30 cellular contexts compared by ENCODE assay signal in genomic region chr10:69104994-69105790, GRCh38. TPM values are rescaled to one million over a fixed set of nuclear protein-coding genes. Genes with fewer than 3 reads are reported as not detected.
A peak's percentile ranks its signal among the peaks of the same experiment; 100 is the strongest.
DNase-seq lines count a peak whose midpoint lies in the region; ATAC-seq and TF ChIP-seq lines count a peak whose summit lies in the region.
"Had no signal": no experiment of that assay in that cellular context is flagged by ENCODE, and none has a peak within 500 bp of the region (broad histone marks: within the 10 kb centered on the region; RNA-seq: fewer than 3 reads in every experiment).

No MANE protein-coding gene starts in this region.

- peaks cover 0 to 10% of the 10 kb centered on the region in 2 donors for H3K4me1 ChIP-seq in naive thymus-derived CD4-positive, alpha-beta T cell (ENCODE audit: control insufficient read depth in 2 of 2, insufficient read depth in 2 of 2, low read length in 2 of 2)
- H3K4me1 ChIP-seq: right lobe of liver, tibial artery, vagina had no signal

- POLR2A ChIA-PET in activated CD4-positive, alpha-beta T cell treated with anti-CD3 and anti-CD28 coated beads for 36 hours (lab: Charles Lee) = interaction anchor here (0.6 kb wide), 3 partner anchors 17 to 422 kb away, joined by 3 to 6 read pairs (median 4); no protein-coding TSS in a partner anchor
- POLR2A ChIA-PET in CD4-positive, alpha-beta T cell (lab: Charles Lee) = interaction anchor here (1.2 to 1.7 kb wide), 3 partner anchors 11 to 18 kb away, joined by 3 to 5 read pairs (median 4); no protein-coding TSS in a partner anchor
- POLR2A ChIA-PET in naive thymus-derived CD4-positive, alpha-beta T cell (lab: Charles Lee) = no interaction called here

- no peaks in the 10 kb centered on the region for H3K27me3 ChIP-seq in CD4-positive, alpha-beta T cell (ENCODE audit: control insufficient read depth, insufficient read depth, low read length)
- no peaks in the 10 kb centered on the region for H3K27me3 ChIP-seq in naive thymus-derived CD4-positive, alpha-beta T cell (ENCODE audit: control insufficient read depth in 2 of 2, insufficient read depth in 2 of 2, low read length in 2 of 2)
- H3K27me3 ChIP-seq: right lobe of liver, SJSA1, tibial artery, vagina had no signal

- H3K9me3 Mint-ChIP-seq in activated CD4-positive, alpha-beta T cell treated with anti-CD3 and anti-CD28 coated beads for 36 hours (ENCODE audit: low read depth) = no peaks in the 10 kb centered on the region
- no peaks in the 10 kb centered on the region for H3K9me3 Mint-ChIP-seq in activated CD4-positive, alpha-beta T cell treated with anti-CD3 and anti-CD28 coated beads, Interleukin-2, amount 10 ng/mL, durations not matched to agents 24 days and 14 days
- no peaks in the 10 kb centered on the region for H3K9me3 Mint-ChIP-seq in CD4-positive, alpha-beta T cell
- H3K9me3 Mint-ChIP-seq in naive thymus-derived CD4-positive, alpha-beta T cell = peaks cover 0 to 5% (median 0%) of the 10 kb centered on the region in 11 donors
- no peaks in the 10 kb centered on the region for H3K9me3 Mint-ChIP-seq in activated T-helper 1 cell treated with anti-CD3 and anti-CD28 coated beads, Interleukin-12 subunit alpha, Interleukin-12 subunit beta, Interleukin-2, Interleukin-4 antibody, amounts not matched to agents 30 ng/mL and 10 ng/mL and 1 ng/mL, durations not matched to agents 14 hours and 24 hours and 36 hours
- H3K9me3 Mint-ChIP-seq: dendritic cell treated with granulocyte-macrophage colony-stimulating factor and Interleukin-4, amounts not matched to agents 40 ng/mL and 50 ng/mL, for 4 days; H9 had no signal

- H3K4me3 ChIP-seq in naive thymus-derived CD4-positive, alpha-beta T cell (ENCODE audit: low read length) = no peak overlapping the region
- H3K4me3 ChIP-seq: right lobe of liver, SJSA1, tibial artery, vagina had no signal

- no peak for ATAC-seq in activated CD4-positive, alpha-beta T cell treated with anti-CD3 and anti-CD28 coated beads for 36 hours
- peak; percentile 22 for ATAC-seq in CD4-positive, alpha-beta T cell (ENCODE audit: poor library complexity)
- ATAC-seq in naive thymus-derived CD4-positive, alpha-beta T cell = peak; percentile 25
- no peak for ATAC-seq in GM18505 (IDR thresholded peaks at IDR 0.05; ENCODE audit: unreplicated experiment)
- ATAC-seq: esophagus mucosa, left ventricle myocardium superior had no signal

- peaks cover 44% of the 10 kb centered on the region for H3K36me3 Mint-ChIP-seq in activated CD4-positive, alpha-beta T cell treated with anti-CD3 and anti-CD28 coated beads for 36 hours (ENCODE audit: low read depth)
- H3K36me3 Mint-ChIP-seq in activated CD4-positive, alpha-beta T cell treated with anti-CD3 and anti-CD28 coated beads, Interleukin-2, amount 10 ng/mL, durations not matched to agents 24 days and 14 days (ENCODE audit: low read depth) = peaks cover 51% of the 10 kb centered on the region
- H3K36me3 Mint-ChIP-seq in CD4-positive, alpha-beta T cell (ENCODE audit: low read depth) = peaks cover 59% of the 10 kb centered on the region
- peaks cover 8 to 35% (median 29%) of the 10 kb centered on the region in 5 donors for H3K36me3 Mint-ChIP-seq in naive thymus-derived CD4-positive, alpha-beta T cell
- H3K36me3 Mint-ChIP-seq in activated T-helper 1 cell treated with anti-CD3 and anti-CD28 coated beads, Interleukin-12 subunit alpha, Interleukin-12 subunit beta, Interleukin-2, Interleukin-4 antibody, amounts not matched to agents 30 ng/mL and 10 ng/mL and 1 ng/mL, durations not matched to agents 14 hours and 24 hours and 36 hours (ENCODE audit: low read depth) = peaks cover 40% of the 10 kb centered on the region

- no peak for DNase-seq in activated CD4-positive, alpha-beta T cell treated with anti-CD3 and anti-CD28 coated beads for 36 hours
- no peak for DNase-seq in activated CD4-positive, alpha-beta T cell treated with anti-CD3 and anti-CD28 coated beads, Interleukin-2, amount 10 ng/mL, durations not matched to agents 24 days and 14 days
- no peak for DNase-seq in CD4-positive, alpha-beta T cell
- DNase-seq in NOMO-1 treated with DMSO at 0.1 percent for 48 hours (lab: John Stamatoyannopoulos, UW; ENCODE audit: unreplicated experiment) = peak; percentile 29
- DNase-seq in naive thymus-derived CD4-positive, alpha-beta T cell = no peak
- DNase-seq in NCI-H1417 (lab: John Stamatoyannopoulos, UW) = no peak
- DNase-seq in activated T-helper 1 cell treated with anti-CD3 and anti-CD28 coated beads, Interleukin-12 subunit alpha, Interleukin-12 subunit beta, Interleukin-2, Interleukin-4 antibody, amounts not matched to agents 30 ng/mL and 10 ng/mL and 1 ng/mL, durations not matched to agents 14 hours and 24 hours and 36 hours (ENCODE audit: low spot score) = no peak
- DNase-seq: activated CD4-positive, alpha-beta T cell treated with anti-CD3 and anti-CD28 coated beads for 48 hours; activated effector memory CD4-positive, alpha-beta T cell treated with Interleukin-2 at 50 U/mL for 16 hours; central memory CD4-positive, alpha-beta T cell; EL; endodermal cell; H9; head of caudate nucleus; islet precursor cell; left ventricle myocardium superior; mesendoderm; NCI-H1436 treated with DMSO at 0.1 percent for 48 hours; NCI-H226; NCI-H69; right lobe of liver; T1000; tibial artery had no signal

- no peak overlapping the region for H3K27ac ChIP-seq in CD4-positive, alpha-beta T cell (ENCODE audit: low read depth, low read length)
- H3K27ac ChIP-seq in naive thymus-derived CD4-positive, alpha-beta T cell (ENCODE audit: low read depth, low read length) = no peak overlapping the region
- H3K27ac ChIP-seq: right lobe of liver, SJSA1, tibial artery, vagina, WERI-Rb-1 had no signal

- H3K9me3 ChIP-seq in CD4-positive, alpha-beta T cell (ENCODE audit: control insufficient read depth, low read length) = no peaks in the 10 kb centered on the region
- no peaks in the 10 kb centered on the region for H3K9me3 ChIP-seq in naive thymus-derived CD4-positive, alpha-beta T cell (ENCODE audit: control insufficient read depth in 2 of 3, low read length in 3 of 3)
- H3K9me3 ChIP-seq: right lobe of liver, SJSA1, tibial artery, vagina had no signal

- intact Hi-C loops in activated CD4-positive, alpha-beta T cell treated with anti-CD3 and anti-CD28 coated beads for 36 hours (cut with DNase I, micrococcal nuclease) = no loop called here
- intact Hi-C loops in activated CD4-positive, alpha-beta T cell treated with anti-CD3 and anti-CD28 coated beads, Interleukin-2, amount 10 ng/mL, durations not matched to agents 24 days and 14 days (cut with micrococcal nuclease) = no loop called here
- intact Hi-C loops in CD4-positive, alpha-beta T cell (cut with DNase I, micrococcal nuclease) = no loop called here
- intact Hi-C loops in naive thymus-derived CD4-positive, alpha-beta T cell (cut with micrococcal nuclease) = no loop called here
- intact Hi-C loops in activated T-helper 1 cell treated with anti-CD3 and anti-CD28 coated beads, Interleukin-12 subunit alpha, Interleukin-12 subunit beta, Interleukin-2, Interleukin-4 antibody, amounts not matched to agents 30 ng/mL and 10 ng/mL and 1 ng/mL, durations not matched to agents 14 hours and 24 hours and 36 hours (cut with micrococcal nuclease) = no loop called here

- H3K4me1 Mint-ChIP-seq in activated CD4-positive, alpha-beta T cell treated with anti-CD3 and anti-CD28 coated beads for 36 hours = peaks cover 22% of the 10 kb centered on the region
- peaks cover 31% of the 10 kb centered on the region for H3K4me1 Mint-ChIP-seq in activated CD4-positive, alpha-beta T cell treated with anti-CD3 and anti-CD28 coated beads, Interleukin-2, amount 10 ng/mL, durations not matched to agents 24 days and 14 days
- peaks cover 23% of the 10 kb centered on the region for H3K4me1 Mint-ChIP-seq in CD4-positive, alpha-beta T cell (ENCODE audit: low read depth)
- H3K4me1 Mint-ChIP-seq in naive thymus-derived CD4-positive, alpha-beta T cell = peaks cover 17 to 26% (median 22%) of the 10 kb centered on the region in 7 donors
- H3K4me1 Mint-ChIP-seq in activated T-helper 1 cell treated with anti-CD3 and anti-CD28 coated beads, Interleukin-12 subunit alpha, Interleukin-12 subunit beta, Interleukin-2, Interleukin-4 antibody, amounts not matched to agents 30 ng/mL and 10 ng/mL and 1 ng/mL, durations not matched to agents 14 hours and 24 hours and 36 hours (ENCODE audit: low read depth) = peaks cover 25% of the 10 kb centered on the region

- no peaks in the 10 kb centered on the region for H3K27me3 Mint-ChIP-seq in activated CD4-positive, alpha-beta T cell treated with anti-CD3 and anti-CD28 coated beads for 36 hours
- H3K27me3 Mint-ChIP-seq in activated CD4-positive, alpha-beta T cell treated with anti-CD3 and anti-CD28 coated beads, Interleukin-2, amount 10 ng/mL, durations not matched to agents 24 days and 14 days = no peaks in the 10 kb centered on the region
- no peaks in the 10 kb centered on the region for H3K27me3 Mint-ChIP-seq in CD4-positive, alpha-beta T cell
- H3K27me3 Mint-ChIP-seq in naive thymus-derived CD4-positive, alpha-beta T cell = no peaks in the 10 kb centered on the region
- no peaks in the 10 kb centered on the region for H3K27me3 Mint-ChIP-seq in activated T-helper 1 cell treated with anti-CD3 and anti-CD28 coated beads, Interleukin-12 subunit alpha, Interleukin-12 subunit beta, Interleukin-2, Interleukin-4 antibody, amounts not matched to agents 30 ng/mL and 10 ng/mL and 1 ng/mL, durations not matched to agents 14 hours and 24 hours and 36 hours (ENCODE audit: insufficient read depth)
- H3K27me3 Mint-ChIP-seq: dendritic cell treated with granulocyte-macrophage colony-stimulating factor and Interleukin-4, amounts not matched to agents 40 ng/mL and 50 ng/mL, for 4 days had no signal

- H3K4me3 Mint-ChIP-seq in activated CD4-positive, alpha-beta T cell treated with anti-CD3 and anti-CD28 coated beads for 36 hours = no peak overlapping the region
- H3K4me3 Mint-ChIP-seq in activated CD4-positive, alpha-beta T cell treated with anti-CD3 and anti-CD28 coated beads, Interleukin-2, amount 10 ng/mL, durations not matched to agents 24 days and 14 days = no peak overlapping the region
- H3K4me3 Mint-ChIP-seq in CD4-positive, alpha-beta T cell = no peak overlapping the region
- no peak overlapping the region for H3K4me3 Mint-ChIP-seq in naive thymus-derived CD4-positive, alpha-beta T cell
- no peak overlapping the region for H3K4me3 Mint-ChIP-seq in activated T-helper 1 cell treated with anti-CD3 and anti-CD28 coated beads, Interleukin-12 subunit alpha, Interleukin-12 subunit beta, Interleukin-2, Interleukin-4 antibody, amounts not matched to agents 30 ng/mL and 10 ng/mL and 1 ng/mL, durations not matched to agents 14 hours and 24 hours and 36 hours
- H3K4me3 Mint-ChIP-seq: dendritic cell treated with granulocyte-macrophage colony-stimulating factor and Interleukin-4, amounts not matched to agents 40 ng/mL and 50 ng/mL, for 4 days; endodermal cell; H9 had no signal

- CTCF ChIA-PET in activated CD4-positive, alpha-beta T cell treated with anti-CD3 and anti-CD28 coated beads for 36 hours (lab: Charles Lee) = interaction anchor here (0.8 to 3.7 kb wide), 6 partner anchors 9 to 100 kb away, joined by 3 to 23 read pairs (median 4); no protein-coding TSS in a partner anchor
- CTCF ChIA-PET in CD4-positive, alpha-beta T cell (lab: Charles Lee) = interaction anchor here (1.3 kb wide), 1 partner anchor 16 kb away, joined by 7 read pairs; no protein-coding TSS in a partner anchor
- CTCF ChIA-PET in naive thymus-derived CD4-positive, alpha-beta T cell (lab: Charles Lee) = interaction anchor here (0.7 to 0.9 kb wide), 2 partner anchors 12 to 45 kb away, joined by 3 to 4 read pairs; no protein-coding TSS in a partner anchor

- peaks cover 0 to 19% (median 18%) of the 10 kb centered on the region in 3 experiments for H3K36me3 ChIP-seq in naive thymus-derived CD4-positive, alpha-beta T cell (ENCODE audit: control insufficient read depth in 2 of 3, insufficient read depth in 3 of 3, low read length in 3 of 3)
- H3K36me3 ChIP-seq: right lobe of liver, vagina, WERI-Rb-1 had no signal

- TF ChIP-seq CTCF in CD4-positive, alpha-beta T cell (IDR thresholded peaks at IDR 0.05) = no peak

- H3K27ac Mint-ChIP-seq in activated CD4-positive, alpha-beta T cell treated with anti-CD3 and anti-CD28 coated beads for 36 hours = peak overlapping the region; percentile 21
- H3K27ac Mint-ChIP-seq in activated CD4-positive, alpha-beta T cell treated with anti-CD3 and anti-CD28 coated beads, Interleukin-2, amount 10 ng/mL, durations not matched to agents 24 days and 14 days = no peak overlapping the region
- peak overlapping the region; percentile 34 for H3K27ac Mint-ChIP-seq in CD4-positive, alpha-beta T cell
- peak overlapping the region in 5 of 9 donors; percentile 8 to 83 (median 57) for H3K27ac Mint-ChIP-seq in naive thymus-derived CD4-positive, alpha-beta T cell
- H3K27ac Mint-ChIP-seq in activated T-helper 1 cell treated with anti-CD3 and anti-CD28 coated beads, Interleukin-12 subunit alpha, Interleukin-12 subunit beta, Interleukin-2, Interleukin-4 antibody, amounts not matched to agents 30 ng/mL and 10 ng/mL and 1 ng/mL, durations not matched to agents 14 hours and 24 hours and 36 hours = no peak overlapping the region
- H3K27ac Mint-ChIP-seq: dendritic cell treated with granulocyte-macrophage colony-stimulating factor and Interleukin-4, amounts not matched to agents 40 ng/mL and 50 ng/mL, for 4 days; endodermal cell; H9; progenitor cell of endocrine pancreas had no signal

- TF ChIP-seq POLR2A in GM18505 (IDR thresholded peaks at IDR 0.05; ENCODE audit: borderline replicate concordance, extremely low read depth, insufficient read depth, insufficient read length) = no peak

RNA-seq across cellular contexts. Expression of gene SRGN, which starts 17.3 kb away (rescaled TPM):
- total RNA-seq in activated CD4-positive, alpha-beta T cell treated with anti-CD3 and anti-CD28 coated beads for 36 hours = 100 to 1,000 TPM; 375 to 400 TPM
- total RNA-seq in activated CD4-positive, alpha-beta T cell treated with anti-CD3 and anti-CD28 coated beads, Interleukin-2, amount 10 ng/mL, durations not matched to agents 24 days and 14 days = 996 and 999 TPM in 2 replicates
- 100 to 1,000 TPM; 342 to 353 TPM for total RNA-seq in CD4-positive, alpha-beta T cell
- total RNA-seq in naive thymus-derived CD4-positive, alpha-beta T cell = 100 to 1,000 TPM in 3 of 5 experiments, 10 to 100 TPM in 2; 66.6 to 748 (median 227) TPM
- 100 to 1,000 TPM in 1 of 2 donors, 10 to 100 TPM in 1; 79.1 to 118 TPM for polyA plus RNA-seq in naive thymus-derived CD4-positive, alpha-beta T cell
- 1,217 and 1,242 TPM in 2 replicates for total RNA-seq in activated T-helper 1 cell treated with anti-CD3 and anti-CD28 coated beads, Interleukin-12 subunit alpha, Interleukin-12 subunit beta, Interleukin-2, Interleukin-4 antibody, amounts not matched to agents 30 ng/mL and 10 ng/mL and 1 ng/mL, durations not matched to agents 14 hours and 24 hours and 36 hours
- total RNA-seq: endodermal cell, H9, progenitor cell of endocrine pancreas had no signal

RNA-seq across cellular contexts. Expression of gene VPS26A, which starts 18.8 kb away (rescaled TPM):
- total RNA-seq in activated CD4-positive, alpha-beta T cell treated with anti-CD3 and anti-CD28 coated beads for 36 hours = 10 to 100 TPM; 27.1 to 32.2 TPM
- total RNA-seq in activated CD4-positive, alpha-beta T cell treated with anti-CD3 and anti-CD28 coated beads, Interleukin-2, amount 10 ng/mL, durations not matched to agents 24 days and 14 days = 29.2 and 30.8 TPM in 2 replicates
- total RNA-seq in CD4-positive, alpha-beta T cell = 10 to 100 TPM; 32.8 to 33.0 TPM
- total RNA-seq in naive thymus-derived CD4-positive, alpha-beta T cell = 10 to 100 TPM; 25.5 to 35.0 (median 29.5) TPM
- 10 to 100 TPM; 27.4 to 29.1 TPM for polyA plus RNA-seq in naive thymus-derived CD4-positive, alpha-beta T cell
- total RNA-seq in activated T-helper 1 cell treated with anti-CD3 and anti-CD28 coated beads, Interleukin-12 subunit alpha, Interleukin-12 subunit beta, Interleukin-2, Interleukin-4 antibody, amounts not matched to agents 30 ng/mL and 10 ng/mL and 1 ng/mL, durations not matched to agents 14 hours and 24 hours and 36 hours = 24.7 and 24.8 TPM in 2 replicates

Comparison
In these comparisons a context has a peak if more than half of its experiments do, and no peak if none do; other contexts are left out.
1. H3K27ac Mint-ChIP-seq: peak in activated CD4-positive, alpha-beta T cell treated with anti-CD3 and anti-CD28 coated beads for 36 hours (single experiment), CD4-positive, alpha-beta T cell (single experiment) and naive thymus-derived CD4-positive, alpha-beta T cell (5 of 9); none in activated CD4-positive, alpha-beta T cell treated with anti-CD3 and anti-CD28 coated beads, Interleukin-2, amount 10 ng/mL, durations not matched to agents 24 days and 14 days (single experiment) and activated T-helper 1 cell treated with anti-CD3 and anti-CD28 coated beads, Interleukin-12 subunit alpha, Interleukin-12 subunit beta, Interleukin-2, Interleukin-4 antibody, amounts not matched to agents 30 ng/mL and 10 ng/mL and 1 ng/mL, durations not matched to agents 14 hours and 24 hours and 36 hours (single experiment).
2. ATAC-seq: peak in CD4-positive, alpha-beta T cell (single experiment) and naive thymus-derived CD4-positive, alpha-beta T cell (single experiment); none in activated CD4-positive, alpha-beta T cell treated with anti-CD3 and anti-CD28 coated beads for 36 hours (single experiment) and GM18505 (single experiment).